In genomic region chr19:29832801-29833200, GRCh38 we compare ENCODE assay signal across 11 cellular contexts.
"Had no signal": no experiment of that assay in that cellular context is flagged by ENCODE, and none has a peak within 500 bp of the region (broad histone marks: within the 10 kb centered on the region; RNA-seq: fewer than 3 reads in every experiment).

No MANE protein-coding gene starts in this region.

- H3K27ac ChIP-seq: cardiac muscle cell, right atrium auricular region, tibial nerve, vagina had no signal

- H3K4me1 ChIP-seq: right atrium auricular region, tibial nerve, vagina had no signal

- H3K36me3 ChIP-seq: cardiac muscle cell, right atrium auricular region, tibial nerve, vagina had no signal

- H3K27me3 ChIP-seq: right atrium auricular region, vagina had no signal

- ATAC-seq: esophagus mucosa, left colon had no signal

- DNase-seq: activated CD4-positive, CD25-positive, alpha-beta regulatory T cell treated with anti-CD3 and anti-CD28 coated beads, Interleukin-2, amount 50 U/mL, for 72 hours; activated CD8-positive, alpha-beta memory T cell treated with anti-CD3 and anti-CD28 coated beads for 24 hours; left colon; stimulated activated CD4-positive, alpha-beta T cell treated with anti-CD3 and anti-CD28 coated beads, Interleukin-2, amount 100 ng/mL, for 48 hours; stimulated activated naive CD4-positive, alpha-beta T cell; T1000 had no signal

- H3K4me3 ChIP-seq: cardiac muscle cell, right atrium auricular region, tibial nerve, vagina had no signal

- H3K9me3 ChIP-seq: right atrium auricular region, tibial nerve, vagina had no signal
